ENCODE assay signal across 2 cellular contexts in the genomic region with DNA sequence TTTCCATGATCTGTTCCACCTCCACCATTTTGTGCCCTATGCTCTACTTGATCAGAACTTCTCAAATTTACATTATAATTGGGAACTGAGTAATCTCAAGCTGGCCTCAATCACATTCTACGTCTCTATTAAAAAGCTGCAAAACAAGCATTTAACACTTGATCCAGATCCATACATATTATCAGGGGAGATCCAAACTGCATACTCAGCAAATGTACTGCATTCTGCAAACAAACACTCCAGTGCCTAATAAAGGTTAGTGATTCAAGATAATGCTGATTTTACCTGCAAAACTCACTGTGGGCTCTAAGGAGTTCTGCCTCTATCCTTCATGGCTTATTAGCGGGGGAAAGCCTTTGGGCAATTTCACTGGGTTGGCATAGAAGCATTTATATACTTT.
TF ChIP-seq lines count a peak whose summit lies in the region.

No MANE protein-coding gene starts in this region.

TF ChIP-seq in A549, 52 proteins besides CTCF, POLR2A, EP300 and RAD21:
- TF ChIP-seq FOXS1 (CRISPR knock-in tag; IDR thresholded peaks at IDR 0.05) (no peak), CHD4 (IDR thresholded peaks at IDR 0.05; ENCODE audit: borderline replicate concordance) (no peak), MAFK (IDR thresholded peaks at IDR 0.05; ENCODE audit: partially characterized antibody) (peak; percentile 91), HOXB13 (CRISPR knock-in tag; IDR thresholded peaks at IDR 0.05; ENCODE audit: low read depth) (no peak), RFX5 (IDR thresholded peaks at IDR 0.05) (no peak), GATA3 (IDR thresholded peaks at IDR 0.05; ENCODE audit: borderline replicate concordance) (no peak), HOXB5 (CRISPR knock-in tag; IDR thresholded peaks at IDR 0.05) (no peak)

TF ChIP-seq in K562, 482 proteins besides CTCF, POLR2A, EP300 and RAD21:
- TF ChIP-seq, protein P1, sequence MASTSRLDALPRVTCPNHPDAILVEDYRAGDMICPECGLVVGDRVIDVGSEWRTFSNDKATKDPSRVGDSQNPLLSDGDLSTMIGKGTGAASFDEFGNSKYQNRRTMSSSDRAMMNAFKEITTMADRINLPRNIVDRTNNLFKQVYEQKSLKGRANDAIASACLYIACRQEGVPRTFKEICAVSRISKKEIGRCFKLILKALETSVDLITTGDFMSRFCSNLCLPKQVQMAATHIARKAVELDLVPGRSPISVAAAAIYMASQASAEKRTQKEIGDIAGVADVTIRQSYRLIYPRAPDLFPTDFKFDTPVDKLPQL (IDR thresholded peaks at IDR 0.05; ENCODE audit: extremely low read depth, insufficient read length), result no peak
- no peak for TF ChIP-seq ETV6 (IDR thresholded peaks at IDR 0.05; ENCODE audit: borderline replicate concordance in 1 of 2, low read depth in 2 of 2, low read length in 1 of 2)
- no peak for TF ChIP-seq ETV6 (CRISPR knock-in tag; IDR thresholded peaks at IDR 0.05; ENCODE audit: borderline replicate concordance)
- TF ChIP-seq MAFF (IDR thresholded peaks at IDR 0.05; ENCODE audit: low read length), result peak; percentile 39; the same call in 1 of the 2 replicates
- TF ChIP-seq ZNF75A (CRISPR knock-in tag; IDR thresholded peaks at IDR 0.05), result no peak
- peak; percentile 54; the same call in 1 of the 2 replicates for TF ChIP-seq C11orf30 (IDR thresholded peaks at IDR 0.05; ENCODE audit: low read depth)
- peak; percentile 73 for TF ChIP-seq ZNF316 (IDR thresholded peaks at IDR 0.05)
- TF ChIP-seq, protein P2, sequence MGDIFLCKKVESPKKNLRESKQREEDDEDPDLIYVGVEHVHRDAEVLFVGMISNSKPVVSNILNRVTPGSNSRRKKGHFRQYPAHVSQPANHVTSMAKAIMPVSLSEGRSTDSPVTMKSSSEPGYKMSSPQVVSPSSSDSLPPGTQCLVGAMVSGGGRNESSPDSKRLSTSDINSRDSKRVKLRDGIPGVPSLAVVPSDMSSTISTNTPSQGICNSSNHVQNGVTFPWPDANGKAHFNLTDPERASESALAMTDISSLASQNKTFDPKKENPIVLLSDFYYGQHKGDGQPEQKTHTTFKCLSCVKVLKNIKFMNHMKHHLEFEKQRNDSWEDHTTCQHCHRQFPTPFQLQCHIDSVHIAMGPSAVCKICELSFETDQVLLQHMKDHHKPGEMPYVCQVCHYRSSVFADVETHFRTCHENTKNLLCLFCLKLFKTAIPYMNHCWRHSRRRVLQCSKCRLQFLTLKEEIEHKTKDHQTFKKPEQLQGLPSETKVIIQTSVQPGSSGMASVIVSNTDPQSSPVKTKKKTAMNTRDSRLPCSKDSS (IDR thresholded peaks at IDR 0.05; ENCODE audit: low read depth, partially characterized antibody), result no peak
- no peak for TF ChIP-seq TBP (optimal IDR thresholded peaks at IDR 0.05; ENCODE audit: low read depth, low read length)
- TF ChIP-seq, protein P3, sequence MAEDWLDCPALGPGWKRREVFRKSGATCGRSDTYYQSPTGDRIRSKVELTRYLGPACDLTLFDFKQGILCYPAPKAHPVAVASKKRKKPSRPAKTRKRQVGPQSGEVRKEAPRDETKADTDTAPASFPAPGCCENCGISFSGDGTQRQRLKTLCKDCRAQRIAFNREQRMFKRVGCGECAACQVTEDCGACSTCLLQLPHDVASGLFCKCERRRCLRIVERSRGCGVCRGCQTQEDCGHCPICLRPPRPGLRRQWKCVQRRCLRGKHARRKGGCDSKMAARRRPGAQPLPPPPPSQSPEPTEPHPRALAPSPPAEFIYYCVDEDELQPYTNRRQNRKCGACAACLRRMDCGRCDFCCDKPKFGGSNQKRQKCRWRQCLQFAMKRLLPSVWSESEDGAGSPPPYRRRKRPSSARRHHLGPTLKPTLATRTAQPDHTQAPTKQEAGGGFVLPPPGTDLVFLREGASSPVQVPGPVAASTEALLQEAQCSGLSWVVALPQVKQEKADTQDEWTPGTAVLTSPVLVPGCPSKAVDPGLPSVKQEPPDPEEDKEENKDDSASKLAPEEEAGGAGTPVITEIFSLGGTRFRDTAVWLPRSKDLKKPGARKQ (CRISPR knock-in tag; IDR thresholded peaks at IDR 0.05), result no peak
- peak; percentile 63; the same call in 1 of the 2 replicates for TF ChIP-seq MAFK (IDR thresholded peaks at IDR 0.05; ENCODE audit: low read length)
- no peak for TF ChIP-seq NFIX (CRISPR knock-in tag; IDR thresholded peaks at IDR 0.05; ENCODE audit: low read depth)
- peak; percentile 60; the same call in 1 of the 2 replicates for TF ChIP-seq MAFG (tag; conservative IDR thresholded peaks at IDR 0.05)
